Comparison of ENCODE assay signal across 15 cellular contexts in genomic region chr10:8639601-8640000, GRCh38.
DNase-seq lines count a peak whose midpoint lies in the region; ATAC-seq and TF ChIP-seq lines count a peak whose summit lies in the region.
"Had no signal": no experiment of that assay in that cellular context is flagged by ENCODE, and none has a peak within 500 bp of the region (broad histone marks: within the 10 kb centered on the region; RNA-seq: fewer than 3 reads in every experiment).

No MANE protein-coding gene starts in this region.

- H3K27me3 ChIP-seq in RWPE2 (ENCODE audit: insufficient read depth, poor library complexity, severe bottlenecking), result no peaks in the 10 kb centered on the region
- no peaks in the 10 kb centered on the region for H3K27me3 ChIP-seq in esophagus muscularis mucosa
- H3K27me3 ChIP-seq in MG63, result no peaks in the 10 kb centered on the region

- no peak for TF ChIP-seq EP300 in esophagus muscularis mucosa (IDR thresholded peaks at IDR 0.05)

- no peak for DNase-seq in RWPE2 (ENCODE audit: low spot score)
- DNase-seq in esophagus muscularis mucosa (ENCODE audit: extremely low spot score), result no peak
- DNase-seq in NCI-H128 (lab: John Stamatoyannopoulos, UW; ENCODE audit: unreplicated experiment), result no peak
- DNase-seq in MG63, result no peak
- no peak for DNase-seq in erythroblast (lab: John Stamatoyannopoulos, UW)
- DNase-seq: C1 segment of cervical spinal cord; Calu3; CD4-positive, alpha-beta memory T cell; COR-L47; DMS153; DND-41; GM23248; H7 had no signal

- intact Hi-C loops in esophagus muscularis mucosa (cut with DNase I), result no loop called here

- no peaks in the 10 kb centered on the region for H3K36me3 Mint-ChIP-seq in nephron (ENCODE audit: low read depth)
- H3K36me3 Mint-ChIP-seq: CD4-positive, alpha-beta memory T cell had no signal

- H3K27ac Mint-ChIP-seq in nephron, result peak overlapping the region in 2 of 3 experiments; percentile 79 to 89
- H3K27ac Mint-ChIP-seq: CD4-positive, alpha-beta memory T cell had no signal

- ATAC-seq in RWPE2 (ENCODE audit: low read depth), result peak; percentile 23; the same call in 2 of the 3 replicates
- ATAC-seq: HCT116 had no signal

- H3K27me3 Mint-ChIP-seq in nephron (ENCODE audit: low read depth), result no peaks in the 10 kb centered on the region

- H3K9me3 Mint-ChIP-seq in nephron, result peaks cover 10% of the 10 kb centered on the region

- H3K4me1 Mint-ChIP-seq in nephron, result peaks cover 27% of the 10 kb centered on the region
- H3K4me1 Mint-ChIP-seq: CD4-positive, alpha-beta memory T cell had no signal

- TF ChIP-seq POLR2A in esophagus muscularis mucosa (IDR thresholded peaks at IDR 0.05; ENCODE audit: low read depth), result no peak
- no peak for TF ChIP-seq POLR2A in erythroblast (IDR thresholded peaks at IDR 0.05; ENCODE audit: low read length)

- H3K4me3 Mint-ChIP-seq in nephron, result peak overlapping the region in 1 of 3 experiments; percentile 17
- H3K4me3 Mint-ChIP-seq: CD4-positive, alpha-beta memory T cell had no signal

- no peaks in the 10 kb centered on the region for H3K9me3 ChIP-seq in RWPE2 (ENCODE audit: severe bottlenecking)
- no peaks in the 10 kb centered on the region for H3K9me3 ChIP-seq in esophagus muscularis mucosa
- no peaks in the 10 kb centered on the region for H3K9me3 ChIP-seq in MG63

- WGBS in esophagus muscularis mucosa, result 42% methylated on average over 4 of the region's 4 CpGs

- H3K36me3 ChIP-seq in RWPE2 (ENCODE audit: low read depth), result no peaks in the 10 kb centered on the region
- H3K36me3 ChIP-seq in esophagus muscularis mucosa, result no peaks in the 10 kb centered on the region
- H3K36me3 ChIP-seq in MG63, result no peaks in the 10 kb centered on the region

- TF ChIP-seq CTCF in RWPE2 (IDR thresholded peaks at IDR 0.05; ENCODE audit: poor library complexity, severe bottlenecking) (no peak), esophagus muscularis mucosa (IDR thresholded peaks at IDR 0.05) (no peak), nephron (IDR thresholded peaks at IDR 0.05; ENCODE audit: unreplicated experiment in 3 of 3) (no peak)

- H3K4me1 ChIP-seq in RWPE2 (ENCODE audit: insufficient read depth, poor library complexity, severe bottlenecking) (peaks cover 2% of the 10 kb centered on the region), esophagus muscularis mucosa (peaks cover 0 to 10% (median 7%) of the 10 kb centered on the region in 4 donors)

- H3K27ac ChIP-seq in RWPE2 (ENCODE audit: poor library complexity, severe bottlenecking), result peak overlapping the region; percentile 19
- H3K27ac ChIP-seq in esophagus muscularis mucosa (replicated peaks in 1 of 4), result peak overlapping the region in 3 of 4 donors; percentile 19 to 57 (median 56)
- H3K27ac ChIP-seq: GM23248 had no signal

- no peak overlapping the region for H3K4me3 ChIP-seq in RWPE2 (ENCODE audit: severe bottlenecking)
- no peak overlapping the region for H3K4me3 ChIP-seq in esophagus muscularis mucosa
- H3K4me3 ChIP-seq in MG63, result no peak overlapping the region
- H3K4me3 ChIP-seq: GM23248 had no signal
